Comparison of ENCODE assay signal across 8 cellular contexts in genomic region chr12:74910831-74911230, GRCh38.
"Had no signal": no experiment of that assay in that cellular context is flagged by ENCODE, and none has a peak within 500 bp of the region (broad histone marks: within the 10 kb centered on the region; RNA-seq: fewer than 3 reads in every experiment).

No MANE protein-coding gene starts in this region.

- FAIRE-seq: G401.6, GM12878, GM12891, GM12892, GM18507, GM19239 had no signal

- ATAC-seq: GM12878 had no signal

- DNase-seq: GDM1, GF-D8 had no signal

- H3K4me3 ChIP-seq: GM12878 had no signal
